In genomic region chr20:50957798-50958732, GRCh38 we compare ENCODE assay signal across 1 cellular context.
TF ChIP-seq lines count a peak whose summit lies in the region.

Gene DPM1 (minus strand): TSS chr20:50958532. CDS start chr20:50958523, 9 bp downstream.

TF ChIP-seq in HepG2, 621 proteins besides CTCF, POLR2A, EP300 and RAD21 (continued from another document and continues in another):
- peak; percentile 81; the same call in 1 of the 2 replicates for TF ChIP-seq KAT7 (CRISPR knock-in tag; IDR thresholded peaks at IDR 0.05; ENCODE audit: borderline replicate concordance)
- peak; percentile 94 for TF ChIP-seq ZHX2 (IDR thresholded peaks at IDR 0.05; ENCODE audit: low read depth)
- TF ChIP-seq ZHX2 (CRISPR knock-in tag; IDR thresholded peaks at IDR 0.05; ENCODE audit: borderline replicate concordance): no peak
- no peak for TF ChIP-seq ZHX1 (CRISPR knock-in tag; IDR thresholded peaks at IDR 0.05; ENCODE audit: low read depth)
- TF ChIP-seq MYNN (CRISPR knock-in tag; IDR thresholded peaks at IDR 0.05; ENCODE audit: low read depth): no peak; the same call in 1 of the 2 replicates
- peak; percentile 87; the same call in 1 of the 2 replicates for TF ChIP-seq ATAD3A (CRISPR knock-in tag; IDR thresholded peaks at IDR 0.05)
- TF ChIP-seq, protein P1, sequence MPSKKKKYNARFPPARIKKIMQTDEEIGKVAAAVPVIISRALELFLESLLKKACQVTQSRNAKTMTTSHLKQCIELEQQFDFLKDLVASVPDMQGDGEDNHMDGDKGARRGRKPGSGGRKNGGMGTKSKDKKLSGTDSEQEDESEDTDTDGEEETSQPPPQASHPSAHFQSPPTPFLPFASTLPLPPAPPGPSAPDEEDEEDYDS (CRISPR knock-in tag; IDR thresholded peaks at IDR 0.05): peak; percentile 97
- TF ChIP-seq KLF6 (CRISPR knock-in tag; IDR thresholded peaks at IDR 0.05): peak; percentile 24; the same call in 1 of the 2 replicates
- no peak for TF ChIP-seq MLLT10 (CRISPR knock-in tag; IDR thresholded peaks at IDR 0.05)
- TF ChIP-seq ZNF552 (CRISPR knock-in tag; IDR thresholded peaks at IDR 0.05; ENCODE audit: borderline replicate concordance): peak; percentile 59; the same call in 1 of the 2 replicates
- TF ChIP-seq SNAPC2 (CRISPR knock-in tag; IDR thresholded peaks at IDR 0.05): no peak
- TF ChIP-seq HMGXB4 (CRISPR knock-in tag; IDR thresholded peaks at IDR 0.05; ENCODE audit: borderline replicate concordance in 1 of 2, low read depth in 1 of 2): peak; percentile 81 to 88
- peak; percentile 90 for TF ChIP-seq ERF (CRISPR knock-in tag; IDR thresholded peaks at IDR 0.05)
- TF ChIP-seq CBX1 (IDR thresholded peaks at IDR 0.05; ENCODE audit: low read depth): no peak
- peak; percentile 66 for TF ChIP-seq MED8 (CRISPR knock-in tag; IDR thresholded peaks at IDR 0.05; ENCODE audit: insufficient replicate concordance)
- no peak for TF ChIP-seq ZNF850 (CRISPR knock-in tag; conservative IDR thresholded peaks at IDR 0.05)
- TF ChIP-seq GABPA (IDR thresholded peaks at IDR 0.05; ENCODE audit: low read depth, low read length): peak; percentile 75
- TF ChIP-seq GABPA (CRISPR knock-in tag; IDR thresholded peaks at IDR 0.05; ENCODE audit: low read depth): peak; percentile 98
- peak; percentile 41; the same call in 1 of the 2 replicates for TF ChIP-seq TBX2 (CRISPR knock-in tag; IDR thresholded peaks at IDR 0.05; ENCODE audit: borderline replicate concordance)
- peak; percentile 69; the same call in 1 of the 2 replicates for TF ChIP-seq ZC3H4 (CRISPR knock-in tag; IDR thresholded peaks at IDR 0.05; ENCODE audit: borderline replicate concordance)
- TF ChIP-seq NCOA2 (CRISPR knock-in tag; IDR thresholded peaks at IDR 0.05): peak; percentile 68
- TF ChIP-seq ZNF138 (CRISPR knock-in tag; IDR thresholded peaks at IDR 0.05; ENCODE audit: low read depth): 0 out of 2 replicates have a peak, but pooled peaks have one; percentile 79
- TF ChIP-seq MIXL1 (CRISPR knock-in tag; IDR thresholded peaks at IDR 0.05): peak; percentile 86
- TF ChIP-seq ZNF646 (CRISPR knock-in tag; IDR thresholded peaks at IDR 0.05): no peak
- peak; percentile 57; the same call in 1 of the 2 replicates for TF ChIP-seq ZNF446 (CRISPR knock-in tag; IDR thresholded peaks at IDR 0.05)
- no peak for TF ChIP-seq SMYD3 (CRISPR knock-in tag; IDR thresholded peaks at IDR 0.05)
- TF ChIP-seq NR2F1 (CRISPR knock-in tag; IDR thresholded peaks at IDR 0.05): 0 out of 4 replicates have a peak, but pooled peaks of 1 of the 2 experiments have one; percentile 23
- TF ChIP-seq, protein P2, sequence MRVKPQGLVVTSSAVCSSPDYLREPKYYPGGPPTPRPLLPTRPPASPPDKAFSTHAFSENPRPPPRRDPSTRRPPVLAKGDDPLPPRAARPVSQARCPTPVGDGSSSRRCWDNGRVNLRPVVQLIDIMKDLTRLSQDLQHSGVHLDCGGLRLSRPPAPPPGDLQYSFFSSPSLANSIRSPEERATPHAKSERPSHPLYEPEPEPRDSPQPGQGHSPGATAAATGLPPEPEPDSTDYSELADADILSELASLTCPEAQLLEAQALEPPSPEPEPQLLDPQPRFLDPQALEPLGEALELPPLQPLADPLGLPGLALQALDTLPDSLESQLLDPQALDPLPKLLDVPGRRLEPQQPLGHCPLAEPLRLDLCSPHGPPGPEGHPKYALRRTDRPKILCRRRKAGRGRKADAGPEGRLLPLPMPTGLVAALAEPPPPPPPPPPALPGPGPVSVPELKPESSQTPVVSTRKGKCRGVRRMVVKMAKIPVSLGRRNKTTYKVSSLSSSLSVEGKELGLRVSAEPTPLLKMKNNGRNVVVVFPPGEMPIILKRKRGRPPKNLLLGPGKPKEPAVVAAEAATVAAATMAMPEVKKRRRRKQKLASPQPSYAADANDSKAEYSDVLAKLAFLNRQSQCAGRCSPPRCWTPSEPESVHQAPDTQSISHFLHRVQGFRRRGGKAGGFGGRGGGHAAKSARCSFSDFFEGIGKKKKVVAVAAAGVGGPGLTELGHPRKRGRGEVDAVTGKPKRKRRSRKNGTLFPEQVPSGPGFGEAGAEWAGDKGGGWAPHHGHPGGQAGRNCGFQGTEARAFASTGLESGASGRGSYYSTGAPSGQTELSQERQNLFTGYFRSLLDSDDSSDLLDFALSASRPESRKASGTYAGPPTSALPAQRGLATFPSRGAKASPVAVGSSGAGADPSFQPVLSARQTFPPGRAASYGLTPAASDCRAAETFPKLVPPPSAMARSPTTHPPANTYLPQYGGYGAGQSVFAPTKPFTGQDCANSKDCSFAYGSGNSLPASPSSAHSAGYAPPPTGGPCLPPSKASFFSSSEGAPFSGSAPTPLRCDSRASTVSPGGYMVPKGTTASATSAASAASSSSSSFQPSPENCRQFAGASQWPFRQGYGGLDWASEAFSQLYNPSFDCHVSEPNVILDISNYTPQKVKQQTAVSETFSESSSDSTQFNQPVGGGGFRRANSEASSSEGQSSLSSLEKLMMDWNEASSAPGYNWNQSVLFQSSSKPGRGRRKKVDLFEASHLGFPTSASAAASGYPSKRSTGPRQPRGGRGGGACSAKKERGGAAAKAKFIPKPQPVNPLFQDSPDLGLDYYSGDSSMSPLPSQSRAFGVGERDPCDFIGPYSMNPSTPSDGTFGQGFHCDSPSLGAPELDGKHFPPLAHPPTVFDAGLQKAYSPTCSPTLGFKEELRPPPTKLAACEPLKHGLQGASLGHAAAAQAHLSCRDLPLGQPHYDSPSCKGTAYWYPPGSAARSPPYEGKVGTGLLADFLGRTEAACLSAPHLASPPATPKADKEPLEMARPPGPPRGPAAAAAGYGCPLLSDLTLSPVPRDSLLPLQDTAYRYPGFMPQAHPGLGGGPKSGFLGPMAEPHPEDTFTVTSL (CRISPR knock-in tag; IDR thresholded peaks at IDR 0.05; ENCODE audit: borderline replicate concordance): no peak
- TF ChIP-seq, protein P3, sequence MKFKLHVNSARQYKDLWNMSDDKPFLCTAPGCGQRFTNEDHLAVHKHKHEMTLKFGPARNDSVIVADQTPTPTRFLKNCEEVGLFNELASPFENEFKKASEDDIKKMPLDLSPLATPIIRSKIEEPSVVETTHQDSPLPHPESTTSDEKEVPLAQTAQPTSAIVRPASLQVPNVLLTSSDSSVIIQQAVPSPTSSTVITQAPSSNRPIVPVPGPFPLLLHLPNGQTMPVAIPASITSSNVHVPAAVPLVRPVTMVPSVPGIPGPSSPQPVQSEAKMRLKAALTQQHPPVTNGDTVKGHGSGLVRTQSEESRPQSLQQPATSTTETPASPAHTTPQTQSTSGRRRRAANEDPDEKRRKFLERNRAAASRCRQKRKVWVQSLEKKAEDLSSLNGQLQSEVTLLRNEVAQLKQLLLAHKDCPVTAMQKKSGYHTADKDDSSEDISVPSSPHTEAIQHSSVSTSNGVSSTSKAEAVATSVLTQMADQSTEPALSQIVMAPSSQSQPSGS (CRISPR knock-in tag; IDR thresholded peaks at IDR 0.05): peak; percentile 66
- TF ChIP-seq ZBTB7A (CRISPR knock-in tag; IDR thresholded peaks at IDR 0.05): peak; percentile 53; the same call in 1 of the 2 replicates
- no peak for TF ChIP-seq ZNF367 (CRISPR knock-in tag; IDR thresholded peaks at IDR 0.05; ENCODE audit: borderline replicate concordance)
